Comparison of ENCODE assay signal across 1 cellular context in the genomic region with DNA sequence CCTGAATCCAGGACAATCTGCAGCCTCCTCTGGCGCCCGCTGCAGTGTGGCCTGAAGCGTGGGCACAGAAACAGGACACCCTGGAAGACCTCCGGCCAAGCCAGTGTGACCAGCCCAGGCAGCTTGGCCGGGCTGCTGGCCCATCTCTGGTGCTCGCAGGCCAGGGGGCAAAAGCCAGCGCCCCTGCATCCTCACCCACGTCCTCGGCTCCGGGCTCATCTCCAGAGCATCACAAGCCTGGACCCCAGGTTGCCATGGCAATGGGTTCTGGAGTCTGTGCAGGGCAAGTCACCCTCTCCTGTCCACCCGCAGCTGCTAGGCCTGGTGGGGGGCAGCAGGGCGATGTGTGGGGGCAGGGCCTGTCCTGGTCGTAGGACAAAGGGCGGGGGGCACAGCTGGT.
TF ChIP-seq lines count a peak whose summit lies in the region.

No MANE protein-coding gene starts in this region.

TF ChIP-seq in K562, 482 proteins besides CTCF, POLR2A, EP300 and RAD21 (continued from another document):
- TF ChIP-seq, protein P1, sequence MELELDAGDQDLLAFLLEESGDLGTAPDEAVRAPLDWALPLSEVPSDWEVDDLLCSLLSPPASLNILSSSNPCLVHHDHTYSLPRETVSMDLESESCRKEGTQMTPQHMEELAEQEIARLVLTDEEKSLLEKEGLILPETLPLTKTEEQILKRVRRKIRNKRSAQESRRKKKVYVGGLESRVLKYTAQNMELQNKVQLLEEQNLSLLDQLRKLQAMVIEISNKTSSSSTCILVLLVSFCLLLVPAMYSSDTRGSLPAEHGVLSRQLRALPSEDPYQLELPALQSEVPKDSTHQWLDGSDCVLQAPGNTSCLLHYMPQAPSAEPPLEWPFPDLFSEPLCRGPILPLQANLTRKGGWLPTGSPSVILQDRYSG (tag; conservative IDR thresholded peaks at IDR 0.05; ENCODE audit: low read depth), result no peak
